Comparison of ENCODE assay signal across 16 cellular contexts in genomic region chr11:114133548-114134329, GRCh38.
A peak's percentile ranks its signal among the peaks of the same experiment; 100 is the strongest.
DNase-seq lines count a peak whose midpoint lies in the region; ATAC-seq and TF ChIP-seq lines count a peak whose summit lies in the region.
"Had no signal": no experiment of that assay in that cellular context is flagged by ENCODE, and none has a peak within 500 bp of the region (broad histone marks: within the 10 kb centered on the region; RNA-seq: fewer than 3 reads in every experiment).

No MANE protein-coding gene starts in this region.

- no peak overlapping the region for H2BK120ac ChIP-seq in mesendoderm (ENCODE audit: low read depth, low read length)

- no peak overlapping the region for H3K56ac ChIP-seq in mesendoderm (ENCODE audit: low read length)

- no peak overlapping the region for H4K8ac ChIP-seq in mesendoderm (ENCODE audit: low read depth, low read length)

- POLR2A ChIA-PET in PC-3 (lab: Charles Lee; ENCODE audit: unreplicated experiment): no interaction called here
- POLR2A ChIA-PET in activated CD4-positive, alpha-beta T cell treated with anti-CD3 and anti-CD28 coated beads, Interleukin-2, amount 10 ng/mL, durations not matched to agents 7 days and 5 days (lab: Charles Lee): no interaction called here

- H3F3A ChIP-seq in PC-3 (ENCODE audit: low read length, unreplicated experiment): peaks cover 7% of the 10 kb centered on the region

- CTCF ChIA-PET in PC-3 (lab: Charles Lee): no interaction called here
- CTCF ChIA-PET in activated CD4-positive, alpha-beta T cell treated with anti-CD3 and anti-CD28 coated beads, Interleukin-2, amount 10 ng/mL, durations not matched to agents 7 days and 5 days (lab: Charles Lee): interaction anchor here (0.7 to 0.8 kb wide), 2 partner anchors 16 to 19 kb away, joined by 3 read pairs; no protein-coding TSS in a partner anchor

- H3K9me3 Mint-ChIP-seq in activated CD4-positive, alpha-beta T cell treated with anti-CD3 and anti-CD28 coated beads, Interleukin-2, amount 10 ng/mL, durations not matched to agents 7 days and 5 days: peaks cover 2% of the 10 kb centered on the region
- H3K9me3 Mint-ChIP-seq: CD4-positive, alpha-beta memory T cell had no signal

- H3K4me3 Mint-ChIP-seq in activated CD4-positive, alpha-beta T cell treated with anti-CD3 and anti-CD28 coated beads, Interleukin-2, amount 10 ng/mL, durations not matched to agents 7 days and 5 days: no peak overlapping the region
- H3K4me3 Mint-ChIP-seq: CD4-positive, alpha-beta memory T cell had no signal

- peaks cover 72% of the 10 kb centered on the region for H3K27me3 ChIP-seq in PC-3 (ENCODE audit: low read length)
- H3K27me3 ChIP-seq in mesendoderm (ENCODE audit: insufficient read depth, low read length, poor library complexity): peaks cover 2% of the 10 kb centered on the region
- no peaks in the 10 kb centered on the region for H3K27me3 ChIP-seq in subcutaneous abdominal adipose tissue (ENCODE audit: control insufficient read depth in 5 of 5, insufficient read depth in 4 of 5, low read length in 5 of 5)
- no peaks in the 10 kb centered on the region for H3K27me3 ChIP-seq in left lung

- H3K27ac Mint-ChIP-seq in activated CD4-positive, alpha-beta T cell treated with anti-CD3 and anti-CD28 coated beads, Interleukin-2, amount 10 ng/mL, durations not matched to agents 7 days and 5 days: no peak overlapping the region

- H3K9me2 ChIP-seq in PC-3 (replicated peaks; ENCODE audit: low read length): no peaks in the 10 kb centered on the region

- H2AK5ac ChIP-seq in mesendoderm (ENCODE audit: low read length): no peak overlapping the region

- H3K36me3 Mint-ChIP-seq in activated CD4-positive, alpha-beta T cell treated with anti-CD3 and anti-CD28 coated beads, Interleukin-2, amount 10 ng/mL, durations not matched to agents 7 days and 5 days (ENCODE audit: low read depth): no peaks in the 10 kb centered on the region
- H3K36me3 Mint-ChIP-seq: CD4-positive, alpha-beta memory T cell had no signal

- no peak overlapping the region for H2BK15ac ChIP-seq in mesendoderm (replicated peaks; ENCODE audit: low read depth)

- H3K4ac ChIP-seq in mesendoderm (ENCODE audit: low read depth, low read length): no peak overlapping the region

- no peaks in the 10 kb centered on the region for H3K79me1 ChIP-seq in mesendoderm (ENCODE audit: low read length)

- 0 out of 2 replicates have a peak overlapping the region, but pooled peaks have one; percentile 67 for H3K4me2 ChIP-seq in PC-3 (ENCODE audit: low read length)
- H3K4me2 ChIP-seq in mesendoderm (ENCODE audit: low read length): no peak overlapping the region

- TF ChIP-seq CTCF in PC-3 (conservative IDR thresholded peaks at IDR 0.05; ENCODE audit: low read depth, low read length) (no peak), coronary artery (IDR thresholded peaks at IDR 0.05) (no peak), left lung (IDR thresholded peaks at IDR 0.05) (no peak)

- ATAC-seq in PC-3 (no peak), left lung (no peak)
- ATAC-seq: SK-N-SH treated with all-trans-retinoic acid at 6 μM for 48 hours had no signal

- DNase-seq in PC-3: no peak
- no peak for DNase-seq in coronary artery (ENCODE audit: low spot score)
- DNase-seq in mesendoderm: peak; percentile 16
- no peak for DNase-seq in left lung
- no peak for DNase-seq in NCI-H187 (lab: John Stamatoyannopoulos, UW)
- DNase-seq in AG08396 (ENCODE audit: low spot score): no peak
- no peak for DNase-seq in activated CD4-positive, alpha-beta T cell treated with anti-CD3 and anti-CD28 coated beads, Interleukin-2, amount 10 ng/mL, durations not matched to agents 7 days and 5 days
- DNase-seq: activated gamma-delta T cell treated with Interleukin-2 at 50 U/mL for 16 hours; CD4-positive, alpha-beta memory T cell; central memory CD4-positive, alpha-beta T cell; GOT3; NCI-H2107; stimulated activated CD4-positive, alpha-beta T cell treated with anti-CD3 and anti-CD28 coated beads, Interleukin-4, amount 100 ng/mL, for 4 hours; stimulated activated naive CD4-positive, alpha-beta T cell had no signal

- peaks cover 38% of the 10 kb centered on the region for H3K4me1 Mint-ChIP-seq in activated CD4-positive, alpha-beta T cell treated with anti-CD3 and anti-CD28 coated beads, Interleukin-2, amount 10 ng/mL, durations not matched to agents 7 days and 5 days

- H3K9ac ChIP-seq in PC-3 (ENCODE audit: low read length) (no peak overlapping the region), mesendoderm (ENCODE audit: low read length) (no peak overlapping the region), subcutaneous abdominal adipose tissue (ENCODE audit: low read length in 5 of 5) (no peak overlapping the region)

- BruUV-seq in PC-3 (replicated peaks; lab: Mats Ljungman, UMichigan): no TSS peak

- H3K36me3 ChIP-seq in PC-3 (ENCODE audit: low read depth, low read length) (no peaks in the 10 kb centered on the region), mesendoderm (ENCODE audit: control insufficient read depth, insufficient read depth, low read length) (no peaks in the 10 kb centered on the region), subcutaneous abdominal adipose tissue (ENCODE audit: control insufficient read depth in 5 of 5, insufficient read depth in 5 of 5, low read length in 5 of 5) (peaks cover 0 to 3% (median 0%) of the 10 kb centered on the region in 5 donors), left lung (peaks cover 0 to 3% of the 10 kb centered on the region in 2 donors)

- H3K18ac ChIP-seq in mesendoderm (ENCODE audit: low read length): no peak overlapping the region

- H3K4me3 ChIP-seq in PC-3 (ENCODE audit: low read length) (no peak overlapping the region), coronary artery (peak overlapping the region; percentile 43), mesendoderm (ENCODE audit: low read length) (no peak overlapping the region), subcutaneous abdominal adipose tissue (ENCODE audit: low read depth in 1 of 5, low read length in 5 of 5) (no peak overlapping the region), left lung (no peak overlapping the region)

- H2BK5ac ChIP-seq in mesendoderm (ENCODE audit: low read length): no peak overlapping the region

- no peaks in the 10 kb centered on the region for H3K27me3 Mint-ChIP-seq in activated CD4-positive, alpha-beta T cell treated with anti-CD3 and anti-CD28 coated beads, Interleukin-2, amount 10 ng/mL, durations not matched to agents 7 days and 5 days
- H3K27me3 Mint-ChIP-seq: CD4-positive, alpha-beta memory T cell had no signal

- H3K4me1 ChIP-seq in PC-3 (ENCODE audit: insufficient read depth, low read length): peaks cover 15% of the 10 kb centered on the region
- peaks cover 9% of the 10 kb centered on the region for H3K4me1 ChIP-seq in mesendoderm (ENCODE audit: control insufficient read depth, low read depth, low read length)
- H3K4me1 ChIP-seq in subcutaneous abdominal adipose tissue (ENCODE audit: control insufficient read depth in 5 of 5, insufficient read depth in 5 of 5, low read length in 5 of 5): peaks cover 25 to 100% (median 95%) of the 10 kb centered on the region in 5 donors
- H3K4me1 ChIP-seq in left lung: peaks cover 31 to 100% of the 10 kb centered on the region in 2 donors

- intact Hi-C loops in PC-3 (cut with micrococcal nuclease) (loop anchor here (2.0 kb wide), 1 partner anchor 33 kb away; no protein-coding TSS in a partner anchor), left lung (cut with DNase I) (no loop called here)

- H3K27ac ChIP-seq in PC-3 (ENCODE audit: low read length): no peak overlapping the region
- peak overlapping the region; percentile 84 to 95 for H3K27ac ChIP-seq in coronary artery
- H3K27ac ChIP-seq in mesendoderm (ENCODE audit: low read depth, low read length): no peak overlapping the region
- H3K27ac ChIP-seq in subcutaneous abdominal adipose tissue (ENCODE audit: low read depth, low read length): peak overlapping the region; percentile 55
- peak overlapping the region in 1 of 2 donors; percentile 90 for H3K27ac ChIP-seq in left lung

- H4K20me1 ChIP-seq in PC-3 (ENCODE audit: low read length): peaks cover 4% of the 10 kb centered on the region; the same call in 1 of the 2 replicates

- H3K9me3 ChIP-seq in PC-3 (ENCODE audit: low read length) (no peaks in the 10 kb centered on the region), subcutaneous abdominal adipose tissue (ENCODE audit: control insufficient read depth in 5 of 5, low read length in 5 of 5) (no peaks in the 10 kb centered on the region), left lung (no peaks in the 10 kb centered on the region)

- H3K79me2 ChIP-seq in PC-3 (ENCODE audit: low read length) (no peaks in the 10 kb centered on the region), mesendoderm (ENCODE audit: control insufficient read depth, insufficient read depth, low read length) (no peaks in the 10 kb centered on the region)

- H3K23ac ChIP-seq in mesendoderm (ENCODE audit: low read length): no peak overlapping the region

- H4K5ac ChIP-seq in mesendoderm (ENCODE audit: low read length): no peak overlapping the region

- no CpG with 5 or more reads among the region's 9 CpGs for WGBS in mesendoderm (ENCODE audit: extremely low coverage, insufficient coverage, low lambda C conversion rate)

- H2AFZ ChIP-seq in PC-3 (ENCODE audit: low read length): no peak overlapping the region

Comparison
In these comparisons a context has a peak if more than half of its experiments do, and no peak if none do; other contexts are left out.
1. H3K27ac ChIP-seq: peak in coronary artery (2 of 2) and subcutaneous abdominal adipose tissue (single experiment); none in PC-3 (single experiment) and mesendoderm (single experiment).